In genomic region chr2:187580462-187581124, GRCh38 we compare ENCODE assay signal across 9 cellular contexts. TPM values are rescaled to one million over a fixed set of nuclear protein-coding genes. Genes with fewer than 3 reads are reported as not detected.
A peak's percentile ranks its signal among the peaks of the same experiment; 100 is the strongest.
DNase-seq lines count a peak whose midpoint lies in the region; ATAC-seq, FAIRE-seq and TF ChIP-seq lines count a peak whose summit lies in the region.
"Had no signal": no experiment of that assay in that cellular context is flagged by ENCODE, and none has a peak within 500 bp of the region (broad histone marks: within the 10 kb centered on the region; RNA-seq: fewer than 3 reads in every experiment).

No MANE protein-coding gene starts in this region.

- H3K36me3 ChIP-seq in K562 (ENCODE audit: control insufficient read depth, insufficient read depth, low read length): no peaks in the 10 kb centered on the region
- H3K36me3 ChIP-seq in colonic mucosa: no peaks in the 10 kb centered on the region

- H3K4me3 ChIP-seq in AG09309 (ENCODE audit: control insufficient read depth, low read depth, low read length) (no peak overlapping the region), K562 (no peak overlapping the region), colonic mucosa (no peak overlapping the region)

- no peaks in the 10 kb centered on the region for H3K27me3 Mint-ChIP-seq in activated T-cell treated with anti-CD3 and anti-CD28 coated beads, Interleukin-2, amount 50 U/mL, for 24 hours

- no peak for TF ChIP-seq POLR2A in K562 (conservative IDR thresholded peaks at IDR 0.05)

- 13% methylated on average over 7 of the region's 7 CpGs for WGBS in K562 (ENCODE audit: insufficient coverage, low coverage, missing lambda C conversion rate)

- H3K9me3 ChIP-seq in K562 (replicated peaks; ENCODE audit: control insufficient read depth, insufficient read depth, low read depth, low read length) (no peaks in the 10 kb centered on the region), colonic mucosa (no peaks in the 10 kb centered on the region)

- peak; percentile 38 for DNase-seq in AG09309 (ENCODE audit: low read depth)
- peak; percentile 18 to 67 for DNase-seq in NCI-H2081 (lab: John Stamatoyannopoulos, UW)
- DNase-seq in K562 (ENCODE audit: extremely low read depth in 1 of 4, low spot score in 3 of 4): peak; percentile 19 to 80 (median 43)
- DNase-seq in left lobe of liver (ENCODE audit: low spot score): no peak
- no peak for DNase-seq in activated naive CD4-positive, alpha-beta T cell treated with anti-CD3 and anti-CD28 coated beads, Interleukin-2, amount 50 U/mL, for 72 hours (ENCODE audit: low spot score in 2 of 2)
- no peak for DNase-seq in colonic mucosa
- DNase-seq in activated T-cell treated with anti-CD3 and anti-CD28 coated beads, Interleukin-2, amount 50 U/mL, for 24 hours: no peak

- peak; percentile 74 for FAIRE-seq in K562 (lab: Jason Lieb, UNC)

- no peak overlapping the region for H3K27ac Mint-ChIP-seq in activated naive CD4-positive, alpha-beta T cell treated with anti-CD3 and anti-CD28 coated beads, Interleukin-2, amount 50 U/mL, for 72 hours
- no peak overlapping the region for H3K27ac Mint-ChIP-seq in activated T-cell treated with anti-CD3 and anti-CD28 coated beads, Interleukin-2, amount 50 U/mL, for 24 hours

- peak overlapping the region; percentile 53 for H3K4me2 ChIP-seq in K562 (ENCODE audit: insufficient read depth, low read length)

- H3K9ac ChIP-seq in K562 (ENCODE audit: insufficient read depth in 1 of 2, low read depth in 2 of 2, low read length in 2 of 2): peak overlapping the region in 1 of 2 experiments; percentile 50; a peak in 2 of 4 replicates
- H3K9ac ChIP-seq in colonic mucosa (ENCODE audit: low read depth in 2 of 2, low read length in 2 of 2): no peak overlapping the region

- CTCF ChIA-PET in K562 (lab: Yijun Ruan, JAX; ENCODE audit: low intra/inter-chr PET ratio): interaction anchor here (0.6 to 5.9 kb wide), 8 partner anchors 78 to 719 kb away, joined by 3 to 320 read pairs (median 6); no protein-coding TSS in a partner anchor

- BruUV-seq in K562 (replicated peaks; lab: Mats Ljungman, UMichigan): no TSS peak

- H3K9me1 ChIP-seq in K562 (ENCODE audit: control insufficient read depth, insufficient read depth, low read length): no peaks in the 10 kb centered on the region

- peaks cover 12% of the 10 kb centered on the region for H3K4me1 Mint-ChIP-seq in activated T-cell treated with anti-CD3 and anti-CD28 coated beads, Interleukin-2, amount 50 U/mL, for 24 hours (ENCODE audit: low read depth)

- peak; percentile 94 to 96 for TF ChIP-seq RAD21 in K562 (CRISPR knock-in tag; conservative IDR thresholded peaks at IDR 0.05 in 1 of 2, IDR thresholded peaks at IDR 0.05 in 1 of 2)

- H3K27ac ChIP-seq in K562 (ENCODE audit: extremely low read depth, low read depth, low read length) (peak overlapping the region; percentile 47; the same call in 2 of the 3 replicates), colonic mucosa (no peak overlapping the region)
- H3K27ac ChIP-seq: epithelial cell of prostate had no signal

- ATAC-seq in GM21786 (IDR thresholded peaks at IDR 0.05; ENCODE audit: unreplicated experiment) (peak; percentile 40), K562 (peak; percentile 84), left lobe of liver (peak; percentile 83)
- no peak for ATAC-seq in activated naive CD4-positive, alpha-beta T cell treated with anti-CD3 and anti-CD28 coated beads, Interleukin-2, amount 50 U/mL, for 72 hours

- no peaks in the 10 kb centered on the region for H4K20me1 ChIP-seq in K562 (replicated peaks; ENCODE audit: control insufficient read depth, insufficient read depth, low read length)

- H3K27me3 ChIP-seq in K562 (ENCODE audit: control insufficient read depth in 2 of 2, insufficient read depth in 2 of 2, low read length in 2 of 2): no peaks in the 10 kb centered on the region
- H3K27me3 ChIP-seq in colonic mucosa: no peaks in the 10 kb centered on the region

- TF ChIP-seq CTCF in AG09309 (IDR thresholded peaks at IDR 0.05; ENCODE audit: control insufficient read depth, insufficient read depth, low read depth, low read length, missing control alignments): peak; percentile 37
- TF ChIP-seq CTCF in K562 (IDR thresholded peaks at IDR 0.05 in 2 of 3, conservative IDR thresholded peaks at IDR 0.05 in 1 of 3; ENCODE audit: insufficient read depth in 2 of 3, low read depth in 1 of 3, low read length in 3 of 3): peak; percentile 44 to 88 (median 63); a peak in 4 of 6 replicates
- TF ChIP-seq CTCF in colonic mucosa (IDR thresholded peaks at IDR 0.05): no peak

- intact Hi-C loops in K562 (cut with micrococcal nuclease) (loop anchor here (1.0 to 10.0 kb wide), 6 partner anchors 80 to 1832 kb away; no protein-coding TSS in a partner anchor), colonic mucosa (cut with DNase I) (loop anchor here (2.0 to 5.0 kb wide), 3 partner anchors 80 to 932 kb away; no protein-coding TSS in a partner anchor)

- H3K4me3 Mint-ChIP-seq in activated T-cell treated with anti-CD3 and anti-CD28 coated beads, Interleukin-2, amount 50 U/mL, for 24 hours: no peak overlapping the region

- TF ChIP-seq EP300 in K562 (IDR thresholded peaks at IDR 0.05; ENCODE audit: low read length): no peak; the same call in 1 of the 2 replicates

- in situ Hi-C loops in K562 (cut with MboI): loop anchor here (5.0 to 25.0 kb wide), 2 partner anchors 78 to 932 kb away; no protein-coding TSS in a partner anchor

- H3K36me3 Mint-ChIP-seq in activated naive CD4-positive, alpha-beta T cell treated with anti-CD3 and anti-CD28 coated beads, Interleukin-2, amount 50 U/mL, for 72 hours: peaks cover 0 to 7% of the 10 kb centered on the region in 2 donors
- no peaks in the 10 kb centered on the region for H3K36me3 Mint-ChIP-seq in activated T-cell treated with anti-CD3 and anti-CD28 coated beads, Interleukin-2, amount 50 U/mL, for 24 hours (ENCODE audit: low read depth)

- peak overlapping the region; percentile 91 for H2AFZ ChIP-seq in K562 (ENCODE audit: low read depth, low read length)

- H3K79me2 ChIP-seq in K562 (ENCODE audit: control insufficient read depth, insufficient read depth, low read length): no peaks in the 10 kb centered on the region

- H3K9me3 Mint-ChIP-seq in activated naive CD4-positive, alpha-beta T cell treated with anti-CD3 and anti-CD28 coated beads, Interleukin-2, amount 50 U/mL, for 72 hours: peaks cover 3 to 5% of the 10 kb centered on the region in 2 donors
- H3K9me3 Mint-ChIP-seq in activated T-cell treated with anti-CD3 and anti-CD28 coated beads, Interleukin-2, amount 50 U/mL, for 24 hours: no peaks in the 10 kb centered on the region

- POLR2A ChIA-PET in K562 (lab: Yijun Ruan, JAX): no interaction called here

- H3K4me1 ChIP-seq in K562 (replicated peaks in 1 of 2; ENCODE audit: control insufficient read depth in 2 of 2, insufficient read depth in 2 of 2, low read length in 2 of 2) (no peaks in the 10 kb centered on the region), colonic mucosa (no peaks in the 10 kb centered on the region)

TF ChIP-seq in K562, 482 proteins besides CTCF, POLR2A, EP300 and RAD21 (continues in another document):
- TF ChIP-seq FOSL1 (tag; conservative IDR thresholded peaks at IDR 0.05) (peak; percentile 93), ATF7 (IDR thresholded peaks at IDR 0.05) (peak; percentile 30; the same call in 1 of the 2 replicates), ETV1 (tag; conservative IDR thresholded peaks at IDR 0.05; ENCODE audit: low read depth) (peak; percentile 24; the same call in 1 of the 2 replicates), PBX2 (CRISPR knock-in tag; IDR thresholded peaks at IDR 0.05; ENCODE audit: low read depth) (no peak), PBX2 (tag; conservative IDR thresholded peaks at IDR 0.05; ENCODE audit: low read depth) (peak; percentile 48; the same call in 1 of the 2 replicates), ADNP (tag; IDR thresholded peaks at IDR 0.05) (0 out of 2 replicates have a peak, but pooled peaks have one; percentile 19), L3MBTL2 (IDR thresholded peaks at IDR 0.05) (no peak)

RNA-seq across cellular contexts. Expression of gene TFPI, which starts 26.4 kb away (rescaled TPM):
- total RNA-seq in K562 (2011; cell fraction: chromatin; rRNA removed; ENCODE audit: low replicate concordance): 87.5 and 177 TPM in 2 replicates
- 61.4 and 81.3 TPM in 2 replicates for total RNA-seq in K562 (2011; cell fraction: nucleolus; rRNA removed)
- total RNA-seq in K562 (2011; cell fraction: nucleoplasm; rRNA removed): 135 and 144 TPM in 2 replicates
- total RNA-seq in K562 (2014; rRNA removed) (35.4 and 53.5 TPM in 2 replicates), K562 (2014; rRNA removed; fragmentation: Illumina TruSeq; extraction: Trizol) (100 and 145 TPM in 2 replicates), K562 (2015; rRNA removed; fragmentation: Illumina TruSeq; extraction: Trizol) (54.3 and 58.1 TPM in 2 replicates), K562 (2021) (74.7 and 83.0 TPM in 2 replicates), left lobe of liver (144 TPM), colonic mucosa (10 to 100 TPM in 1 of 2 donors, 1 to 10 TPM in 1; 8.8 to 23.4 TPM)
- polyA plus RNA-seq in K562 (2011; rRNA removed) (179 and 1,046 TPM in 2 replicates), K562 (2014; fragmentation: Illumina TruSeq; extraction: Trizol) (104 TPM in 2 replicates), K562 (2014; fragmentation: Nextera tagmentation; extraction: Ambion mirVana) (100 to 1,000 TPM; 179 to 219 TPM), K562 (2014; rRNA removed) (61.8 and 76.3 TPM in 2 replicates)
- 33.6 and 424 TPM in 2 replicates for polyA plus RNA-seq in K562 (2011; cell fraction: cytosol; rRNA removed)
- polyA plus RNA-seq in K562 (2011; cell fraction: nucleus; rRNA removed): 32.9 and 293 TPM in 2 replicates
- polyA plus RNA-seq in K562 (2012): 51.0 and 52.7 TPM in 2 replicates
- 205 and 989 TPM in 2 replicates for polyA minus RNA-seq in K562 (2011; rRNA and poly(A)+ RNA removed)
- 60.0 and 237 TPM in 2 replicates for polyA minus RNA-seq in K562 (2011; cell fraction: cytosol; rRNA and poly(A)+ RNA removed)
- 74.2 and 485 TPM in 2 replicates for polyA minus RNA-seq in K562 (2011; cell fraction: nucleus; rRNA and poly(A)+ RNA removed)
- under 1 TPM in 1 of 2 donors, not detected in 1; 0.34 TPM for total RNA-seq in activated naive CD4-positive, alpha-beta T cell treated with anti-CD3 and anti-CD28 coated beads, Interleukin-2, amount 50 U/mL, for 72 hours

Comparison
In these comparisons a context has a peak if more than half of its experiments do, and no peak if none do; other contexts are left out.
1. DNase-seq: peak in AG09309 (single experiment), NCI-H2081 (2 of 2) and K562 (4 of 4); none in left lobe of liver (single experiment), activated naive CD4-positive, alpha-beta T cell treated with anti-CD3 and anti-CD28 coated beads, Interleukin-2, amount 50 U/mL, for 72 hours (0 of 2), colonic mucosa (single experiment) and activated T-cell treated with anti-CD3 and anti-CD28 coated beads, Interleukin-2, amount 50 U/mL, for 24 hours (single experiment).
2. ATAC-seq: peak in GM21786 (single experiment), K562 (single experiment) and left lobe of liver (single experiment); none in activated naive CD4-positive, alpha-beta T cell treated with anti-CD3 and anti-CD28 coated beads, Interleukin-2, amount 50 U/mL, for 72 hours (0 of 2).
3. RNA of gene TFPI, which starts 26.4 kb away (total RNA-seq): 144 TPM in left lobe of liver (single experiment), 35.4 to 177 TPM in K562 and 8.8 to 23.4 TPM in colonic mucosa; 0.34 TPM in activated naive CD4-positive, alpha-beta T cell treated with anti-CD3 and anti-CD28 coated beads, Interleukin-2, amount 50 U/mL, for 72 hours; every median in the first group is over 4 times any median in the second.